Comparison of ENCODE assay signal across 6 cellular contexts in genomic region chr1:109091196-109092193, GRCh38. TPM values are rescaled to one million over a fixed set of nuclear protein-coding genes. Genes with fewer than 3 reads are reported as not detected.
DNase-seq lines count a peak whose midpoint lies in the region.

No MANE protein-coding gene starts in this region.

- peak overlapping the region; percentile 87 for H3K4me2 ChIP-seq in skeletal muscle satellite cell (ENCODE audit: low read length)

- H3K9me3 ChIP-seq in endocrine pancreas (ENCODE audit: control insufficient read depth, low read length): no peaks in the 10 kb centered on the region
- no peaks in the 10 kb centered on the region for H3K9me3 ChIP-seq in skeletal muscle satellite cell (replicated peaks; ENCODE audit: low read length)

- H3K27me3 ChIP-seq in endocrine pancreas (ENCODE audit: control insufficient read depth, insufficient read depth, low read length) (no peaks in the 10 kb centered on the region), skeletal muscle satellite cell (ENCODE audit: control insufficient read depth, insufficient read depth, low read length) (no peaks in the 10 kb centered on the region)

- H3K36me3 ChIP-seq in endocrine pancreas (ENCODE audit: control insufficient read depth, insufficient read depth, low read length) (no peaks in the 10 kb centered on the region), skeletal muscle satellite cell (ENCODE audit: insufficient read depth, low read length) (peaks cover 12% of the 10 kb centered on the region)

- peaks cover 7% of the 10 kb centered on the region for H3K4me1 ChIP-seq in endocrine pancreas (ENCODE audit: control insufficient read depth, insufficient read depth, low read length)
- H3K4me1 ChIP-seq in skeletal muscle satellite cell (ENCODE audit: control insufficient read depth, insufficient read depth, low read length): peaks cover 21% of the 10 kb centered on the region

- H3K4me3 ChIP-seq in endocrine pancreas (ENCODE audit: control insufficient read depth, insufficient read depth, low read length): peak overlapping the region; percentile 93
- peak overlapping the region; percentile 85 for H3K4me3 ChIP-seq in skeletal muscle satellite cell (ENCODE audit: low read length)

- DNase-seq in NCI-H2107 (lab: John Stamatoyannopoulos, UW) (peak; percentile 5), NCI-H2107 treated with DMSO at 0.1 percent for 48 hours (lab: John Stamatoyannopoulos, UW; ENCODE audit: unreplicated experiment) (no peak), MV-4-11 (lab: John Stamatoyannopoulos, UW) (peak; percentile 57)
- no peak for DNase-seq in activated CD8-positive, alpha-beta memory T cell treated with anti-CD3 and anti-CD28 coated beads for 24 hours

- H3K9ac ChIP-seq in endocrine pancreas (ENCODE audit: control insufficient read depth, insufficient read depth, low read length) (peak overlapping the region; percentile 96), skeletal muscle satellite cell (ENCODE audit: low read depth, low read length) (peak overlapping the region; percentile 89)

RNA-seq across cellular contexts. Expression of gene TMEM167B, which starts 0.9 kb away (rescaled TPM):
- 9.1 and 10.9 TPM in 2 replicates for total RNA-seq in skeletal muscle satellite cell (2012; rRNA removed)

RNA-seq across cellular contexts. Expression of gene TAF13, which starts 15.7 kb away (rescaled TPM):
- total RNA-seq in skeletal muscle satellite cell (2012; rRNA removed): 101 and 131 TPM in 2 replicates

RNA-seq across cellular contexts. Expression of gene ELAPOR1, which starts 22.4 kb away (rescaled TPM):
- total RNA-seq in skeletal muscle satellite cell (2012; rRNA removed): under 0.01 TPM in 2 replicates

RNA-seq across cellular contexts. Expression of gene WDR47, which starts 49.6 kb away (rescaled TPM):
- 14.4 and 14.9 TPM in 2 replicates for total RNA-seq in skeletal muscle satellite cell (2012; rRNA removed)

Comparison
In these comparisons a context has a peak if more than half of its experiments do, and no peak if none do; other contexts are left out.
1. DNase-seq: peak in NCI-H2107 (single experiment) and MV-4-11 (single experiment); none in NCI-H2107 treated with DMSO at 0.1 percent for 48 hours (single experiment) and activated CD8-positive, alpha-beta memory T cell treated with anti-CD3 and anti-CD28 coated beads for 24 hours (single experiment).